ENCODE assay signal across 1 cellular context in the genomic region with DNA sequence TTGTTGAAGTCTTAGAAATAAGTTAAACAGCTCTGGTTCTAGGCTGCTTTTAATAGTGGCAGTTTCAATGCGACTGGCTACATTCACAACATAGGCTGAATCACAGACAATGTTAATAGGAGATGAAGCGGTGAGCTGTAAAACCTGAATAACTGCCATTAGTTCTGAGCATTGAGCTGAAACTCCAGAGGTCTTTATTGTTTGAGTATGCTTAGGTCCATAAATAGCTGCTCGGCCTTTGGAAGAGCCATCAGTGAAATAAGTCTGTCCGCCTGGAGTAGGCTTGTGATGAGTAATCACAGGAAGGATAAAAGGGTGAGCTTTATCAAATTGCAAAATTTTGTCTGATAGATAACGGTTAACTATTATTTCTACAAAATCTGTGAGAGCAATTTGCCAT.
TF ChIP-seq lines count a peak whose summit lies in the region.

No MANE protein-coding gene starts in this region.

TF ChIP-seq in HepG2, 621 proteins besides CTCF, POLR2A, EP300 and RAD21:
- TF ChIP-seq ZNF264 (CRISPR knock-in tag; IDR thresholded peaks at IDR 0.05) = no peak
- TF ChIP-seq ZFP90 (CRISPR knock-in tag; IDR thresholded peaks at IDR 0.05; ENCODE audit: borderline replicate concordance) = no peak
- no peak for TF ChIP-seq ZNF761 (CRISPR knock-in tag; conservative IDR thresholded peaks at IDR 0.05)
- TF ChIP-seq, protein P1, sequence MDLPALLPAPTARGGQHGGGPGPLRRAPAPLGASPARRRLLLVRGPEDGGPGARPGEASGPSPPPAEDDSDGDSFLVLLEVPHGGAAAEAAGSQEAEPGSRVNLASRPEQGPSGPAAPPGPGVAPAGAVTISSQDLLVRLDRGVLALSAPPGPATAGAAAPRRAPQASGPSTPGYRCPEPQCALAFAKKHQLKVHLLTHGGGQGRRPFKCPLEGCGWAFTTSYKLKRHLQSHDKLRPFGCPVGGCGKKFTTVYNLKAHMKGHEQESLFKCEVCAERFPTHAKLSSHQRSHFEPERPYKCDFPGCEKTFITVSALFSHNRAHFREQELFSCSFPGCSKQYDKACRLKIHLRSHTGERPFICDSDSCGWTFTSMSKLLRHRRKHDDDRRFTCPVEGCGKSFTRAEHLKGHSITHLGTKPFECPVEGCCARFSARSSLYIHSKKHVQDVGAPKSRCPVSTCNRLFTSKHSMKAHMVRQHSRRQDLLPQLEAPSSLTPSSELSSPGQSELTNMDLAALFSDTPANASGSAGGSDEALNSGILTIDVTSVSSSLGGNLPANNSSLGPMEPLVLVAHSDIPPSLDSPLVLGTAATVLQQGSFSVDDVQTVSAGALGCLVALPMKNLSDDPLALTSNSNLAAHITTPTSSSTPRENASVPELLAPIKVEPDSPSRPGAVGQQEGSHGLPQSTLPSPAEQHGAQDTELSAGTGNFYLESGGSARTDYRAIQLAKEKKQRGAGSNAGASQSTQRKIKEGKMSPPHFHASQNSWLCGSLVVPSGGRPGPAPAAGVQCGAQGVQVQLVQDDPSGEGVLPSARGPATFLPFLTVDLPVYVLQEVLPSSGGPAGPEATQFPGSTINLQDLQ (CRISPR knock-in tag; IDR thresholded peaks at IDR 0.05) = no peak
- no peak for TF ChIP-seq PTBP1 (IDR thresholded peaks at IDR 0.05; ENCODE audit: low read depth, low read length, poor library complexity, severe bottlenecking)
- no peak for TF ChIP-seq ZMYM4 (CRISPR knock-in tag; IDR thresholded peaks at IDR 0.05)
- no peak for TF ChIP-seq DR1 (CRISPR knock-in tag; IDR thresholded peaks at IDR 0.05)
- TF ChIP-seq ZNF782 (CRISPR knock-in tag; IDR thresholded peaks at IDR 0.05; ENCODE audit: borderline replicate concordance) = no peak
- TF ChIP-seq JDP2 (CRISPR knock-in tag; IDR thresholded peaks at IDR 0.05; ENCODE audit: borderline replicate concordance) = no peak
- TF ChIP-seq ZNF333 (CRISPR knock-in tag; IDR thresholded peaks at IDR 0.05; ENCODE audit: borderline replicate concordance) = no peak
- no peak for TF ChIP-seq ZSCAN21 (CRISPR knock-in tag; IDR thresholded peaks at IDR 0.05; ENCODE audit: borderline replicate concordance)
- no peak for TF ChIP-seq RARA (CRISPR knock-in tag; IDR thresholded peaks at IDR 0.05)
- no peak for TF ChIP-seq ZNF281 (CRISPR knock-in tag; IDR thresholded peaks at IDR 0.05; ENCODE audit: borderline replicate concordance)
- no peak for TF ChIP-seq ATRX (CRISPR knock-in tag; IDR thresholded peaks at IDR 0.05; ENCODE audit: borderline replicate concordance)
- TF ChIP-seq, protein P2, sequence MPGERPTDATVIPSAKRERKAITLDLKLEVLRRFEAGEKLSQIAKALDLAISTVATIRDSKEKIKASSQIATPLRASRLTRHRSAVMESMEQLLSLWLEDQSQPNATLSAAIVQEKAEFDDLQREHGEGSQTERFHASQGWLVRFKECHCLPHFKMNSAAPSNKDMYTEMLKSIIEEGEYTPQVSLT (CRISPR knock-in tag; IDR thresholded peaks at IDR 0.05; ENCODE audit: borderline replicate concordance, low read depth) = no peak
- TF ChIP-seq THAP9 (CRISPR knock-in tag; IDR thresholded peaks at IDR 0.05; ENCODE audit: borderline replicate concordance) = no peak
- TF ChIP-seq ZNF607 (CRISPR knock-in tag; IDR thresholded peaks at IDR 0.05; ENCODE audit: borderline replicate concordance) = no peak
- no peak for TF ChIP-seq MTF2 (CRISPR knock-in tag; IDR thresholded peaks at IDR 0.05; ENCODE audit: borderline replicate concordance)
TF ChIP-seq in HepG2: peak in this region for 0.
